Comparison of ENCODE assay signal across 30 cellular contexts in genomic region chr3:66898155-66898554, GRCh38.
"Had no signal": no experiment of that assay in that cellular context is flagged by ENCODE, and none has a peak within 500 bp of the region (broad histone marks: within the 10 kb centered on the region; RNA-seq: fewer than 3 reads in every experiment).

No MANE protein-coding gene starts in this region.

- H3K4me1 Mint-ChIP-seq: activated B cell treated with CpG ODN at 0.5 μM for 24 hours; activated naive CD4-positive, alpha-beta T cell treated with anti-CD3 and anti-CD28 coated beads, Interleukin-2, amount 50 U/mL, for 24 hours; activated naive CD8-positive, alpha-beta T cell treated with anti-CD3 and anti-CD28 coated beads for 36 hours; activated naive CD8-positive, alpha-beta T cell treated with anti-CD3 and anti-CD28 coated beads, Interleukin-2, amount 50 U/mL, for 24 hours had no signal

- H3K27me3 Mint-ChIP-seq: activated CD8-positive, alpha-beta T cell treated with anti-CD3 and anti-CD28 coated beads for 36 hours; activated naive CD4-positive, alpha-beta T cell treated with anti-CD3 and anti-CD28 coated beads, Interleukin-2, amount 50 U/mL, for 24 hours; activated naive CD8-positive, alpha-beta T cell treated with anti-CD3 and anti-CD28 coated beads for 36 hours; activated naive CD8-positive, alpha-beta T cell treated with anti-CD3 and anti-CD28 coated beads, Interleukin-2, amount 50 U/mL, for 24 hours had no signal

- ATAC-seq: activated CD4-positive, CD25-positive, alpha-beta regulatory T cell treated with anti-CD3 and anti-CD28 coated beads, Interleukin-2, amount 50 U/mL, for 24 hours; activated CD8-positive, alpha-beta T cell treated with anti-CD3 and anti-CD28 coated beads for 36 hours; activated naive CD8-positive, alpha-beta T cell treated with anti-CD3 and anti-CD28 coated beads, Interleukin-2, amount 50 U/mL, for 24 hours; activated T-cell treated with anti-CD3 and anti-CD28 coated beads, Interleukin-2, amount 50 U/mL, for 4 hours; body of pancreas; gastroesophageal sphincter; heart right ventricle had no signal

- DNase-seq: activated B cell treated with CpG ODN at 0.5 μM for 24 hours; activated CD4-positive, alpha-beta T cell treated with anti-CD3 and anti-CD28 coated beads for 48 hours; activated CD4-positive, alpha-beta T cell treated with anti-CD3 and anti-CD28 coated beads, Interleukin-2, amount 50 U/mL, for 1 hour; activated CD4-positive, alpha-beta T cell treated with anti-CD3 and anti-CD28 coated beads, Interleukin-2, amount 50 U/mL, for 48 hours; activated CD8-positive, alpha-beta memory T cell treated with anti-CD3 and anti-CD28 coated beads for 24 hours; activated CD8-positive, alpha-beta T cell treated with anti-CD3 and anti-CD28 coated beads for 36 hours; activated effector memory CD4-positive, alpha-beta T cell treated with anti-CD3 and anti-CD28 coated beads, Interleukin-2, amount 50 U/mL, for 16 hours; activated naive CD4-positive, alpha-beta T cell treated with anti-CD3 and anti-CD28 coated beads for 36 hours; activated naive CD8-positive, alpha-beta T cell treated with anti-CD3 and anti-CD28 coated beads for 36 hours; activated naive CD8-positive, alpha-beta T cell treated with anti-CD3 and anti-CD28 coated beads, Interleukin-2, amount 50 U/mL, for 24 hours; activated T-cell treated with anti-CD3 and anti-CD28 coated beads, Interleukin-2, amount 50 U/mL, for 4 hours; adrenal gland; amygdala; aorta; body of pancreas; caudate nucleus; colonic mucosa; effector CD8-positive, alpha-beta T cell; esophagus squamous epithelium; foreskin melanocyte; heart right ventricle; T1000; WERI-Rb-1 had no signal

- H3K27ac ChIP-seq: adrenal gland, body of pancreas, colonic mucosa, epithelial cell of prostate, esophagus squamous epithelium, gastroesophageal sphincter, heart right ventricle, hepatocyte, WERI-Rb-1 had no signal

- H3K4me1 ChIP-seq: adrenal gland, body of pancreas, colonic mucosa, esophagus squamous epithelium, gastroesophageal sphincter, heart right ventricle had no signal

- H2AFZ ChIP-seq: hepatocyte had no signal

- H3K4me3 ChIP-seq: adrenal gland, body of pancreas, colonic mucosa, esophagus squamous epithelium, gastroesophageal sphincter, heart right ventricle, hepatocyte had no signal

- H3K9me3 ChIP-seq: adrenal gland, colonic mucosa had no signal

- H3K4me2 ChIP-seq: hepatocyte had no signal

- H3K36me3 ChIP-seq: adrenal gland, colonic mucosa, esophagus squamous epithelium, gastroesophageal sphincter, heart right ventricle, WERI-Rb-1 had no signal

- H3K27ac Mint-ChIP-seq: activated B cell treated with CpG ODN at 0.5 μM for 24 hours; activated CD8-positive, alpha-beta T cell treated with anti-CD3 and anti-CD28 coated beads for 36 hours; activated naive CD4-positive, alpha-beta T cell treated with anti-CD3 and anti-CD28 coated beads for 36 hours; activated naive CD4-positive, alpha-beta T cell treated with anti-CD3 and anti-CD28 coated beads, Interleukin-2, amount 50 U/mL, for 24 hours; activated naive CD8-positive, alpha-beta T cell treated with anti-CD3 and anti-CD28 coated beads for 36 hours; activated naive CD8-positive, alpha-beta T cell treated with anti-CD3 and anti-CD28 coated beads, Interleukin-2, amount 50 U/mL, for 24 hours; activated T-helper 2 cell treated with anti-CD3 and anti-CD28 coated beads, Interferon-gamma antibody, Interleukin-2, Interleukin-4, amounts not matched to agents 10 μg/mL and 5 μg/mL and 100 μg/mL, durations not matched to agents 14 hours and 24 hours and 36 hours; T-helper 2 cell treated with Interferon-gamma antibody and Interleukin-4, amounts not matched to agents 5 μg/mL and 100 μg/mL, for 36 hours had no signal

- H3K4me3 Mint-ChIP-seq: activated B cell treated with CpG ODN at 0.5 μM for 24 hours; activated CD8-positive, alpha-beta T cell treated with anti-CD3 and anti-CD28 coated beads for 36 hours; activated naive CD4-positive, alpha-beta T cell treated with anti-CD3 and anti-CD28 coated beads for 36 hours; activated naive CD4-positive, alpha-beta T cell treated with anti-CD3 and anti-CD28 coated beads, Interleukin-2, amount 50 U/mL, for 24 hours; activated naive CD8-positive, alpha-beta T cell treated with anti-CD3 and anti-CD28 coated beads for 36 hours; activated naive CD8-positive, alpha-beta T cell treated with anti-CD3 and anti-CD28 coated beads, Interleukin-2, amount 50 U/mL, for 24 hours; activated T-cell treated with anti-CD3 and anti-CD28 coated beads, Interleukin-2, amount 50 U/mL, for 4 hours; T-helper 2 cell treated with Interferon-gamma antibody and Interleukin-4, amounts not matched to agents 5 μg/mL and 100 μg/mL, for 36 hours had no signal

- H3K27me3 ChIP-seq: adrenal gland, body of pancreas, colonic mucosa, esophagus squamous epithelium, gastroesophageal sphincter, hepatocyte had no signal

- H3K79me2 ChIP-seq: hepatocyte had no signal
